18 cellular contexts compared by ENCODE assay signal in genomic region chr3:151962891-151963290, GRCh38.
A peak's percentile ranks its signal among the peaks of the same experiment; 100 is the strongest.
DNase-seq lines count a peak whose midpoint lies in the region; ATAC-seq and TF ChIP-seq lines count a peak whose summit lies in the region.
"Had no signal": no experiment of that assay in that cellular context is flagged by ENCODE, and none has a peak within 500 bp of the region (broad histone marks: within the 10 kb centered on the region; RNA-seq: fewer than 3 reads in every experiment).

No MANE protein-coding gene starts in this region.

- ATAC-seq in aorta (ENCODE audit: low FRiP score) (no peak), gastrocnemius medialis (no peak)
- ATAC-seq: HCT116, HepG2 had no signal

- intact Hi-C loops in uterus (cut with DNase I; ENCODE audit: low total_unique reads) (no loop called here), aorta (cut with DNase I) (no loop called here), gastrocnemius medialis (cut with DNase I; ENCODE audit: low total_unique reads) (no loop called here)

- H3K9me3 ChIP-seq in adipocyte (ENCODE audit: control insufficient read depth, low read length) (no peaks in the 10 kb centered on the region), uterus (no peaks in the 10 kb centered on the region), aorta (ENCODE audit: control insufficient read depth, low read length) (no peaks in the 10 kb centered on the region), gastrocnemius medialis (no peaks in the 10 kb centered on the region)
- H3K9me3 ChIP-seq: BE2C had no signal

- H3K36me3 ChIP-seq in adipocyte (ENCODE audit: control insufficient read depth, insufficient read depth, low read length, severe bottlenecking) = no peaks in the 10 kb centered on the region
- no peaks in the 10 kb centered on the region for H3K36me3 ChIP-seq in uterus
- no peaks in the 10 kb centered on the region for H3K36me3 ChIP-seq in aorta (ENCODE audit: control insufficient read depth in 1 of 2, insufficient read depth in 2 of 2, low read length in 1 of 2)
- no peaks in the 10 kb centered on the region for H3K36me3 ChIP-seq in gastrocnemius medialis
- H3K36me3 ChIP-seq: BE2C had no signal

- no peak overlapping the region for H3K4me3 ChIP-seq in adipocyte (ENCODE audit: low read length)
- no peak overlapping the region for H3K4me3 ChIP-seq in uterus
- H3K4me3 ChIP-seq in aorta (ENCODE audit: low read length in 2 of 2) = no peak overlapping the region
- H3K4me3 ChIP-seq in gastrocnemius medialis = no peak overlapping the region

- no peak for TF ChIP-seq CTCF in uterus (IDR thresholded peaks at IDR 0.05)
- TF ChIP-seq CTCF in gastrocnemius medialis (IDR thresholded peaks at IDR 0.05 in 4 of 5, conservative IDR thresholded peaks at IDR 0.05 in 1 of 5) = no peak

- H3K27me3 ChIP-seq in adipocyte (replicated peaks; ENCODE audit: control insufficient read depth, insufficient read depth, low read length) = no peaks in the 10 kb centered on the region
- no peaks in the 10 kb centered on the region for H3K27me3 ChIP-seq in uterus
- no peaks in the 10 kb centered on the region for H3K27me3 ChIP-seq in aorta (ENCODE audit: control insufficient read depth in 1 of 2, insufficient read depth in 2 of 2, low read length in 1 of 2)
- no peaks in the 10 kb centered on the region for H3K27me3 ChIP-seq in gastrocnemius medialis

- H3K4me1 ChIP-seq in adipocyte (ENCODE audit: control insufficient read depth, insufficient read depth, low read length) (no peaks in the 10 kb centered on the region), uterus (no peaks in the 10 kb centered on the region), aorta (ENCODE audit: control insufficient read depth in 1 of 2, insufficient read depth in 2 of 2, low read length in 2 of 2) (peaks cover 0 to 3% of the 10 kb centered on the region in 2 donors), gastrocnemius medialis (no peaks in the 10 kb centered on the region)
- H3K4me1 ChIP-seq: BE2C, Caco-2 had no signal

- TF ChIP-seq POLR2A in uterus (IDR thresholded peaks at IDR 0.05) = no peak
- TF ChIP-seq POLR2A in gastrocnemius medialis (IDR thresholded peaks at IDR 0.05) = no peak

- DNase-seq in AG08395 (ENCODE audit: low spot score) (peak; percentile 8), EH (ENCODE audit: low read depth) (peak; percentile 44), adipocyte (ENCODE audit: low read depth) (peak; percentile 9), fibroblast of peridontal ligament (ENCODE audit: extremely low read depth) (peak; percentile 54), uterus (no peak), aorta (no peak), gastrocnemius medialis (no peak)
- no peak for DNase-seq in activated CD4-positive, CD25-positive, alpha-beta regulatory T cell treated with anti-CD3 and anti-CD28 coated beads, Interleukin-2, amount 50 U/mL, for 72 hours
- DNase-seq: 8988T; BE2C; Caco-2; CD4-positive, alpha-beta T cell; GDM1; GOT3; H7 had no signal

- H3K9ac ChIP-seq in adipocyte (ENCODE audit: low read length) = no peak overlapping the region

- in situ Hi-C loops in gastrocnemius medialis (cut with MboI; ENCODE audit: low sequenced_read_pairs in 4 of 4) = no loop called here

- H3K27ac ChIP-seq in uterus = no peak overlapping the region
- no peak overlapping the region for H3K27ac ChIP-seq in aorta (ENCODE audit: low read depth in 1 of 2, low read length in 2 of 2)
- no peak overlapping the region for H3K27ac ChIP-seq in gastrocnemius medialis
- H3K27ac ChIP-seq: C4-2B had no signal

Comparison
In these comparisons a context has a peak if more than half of its experiments do, and no peak if none do; other contexts are left out.
1. DNase-seq: peak in AG08395 (single experiment), EH (single experiment), adipocyte (single experiment) and fibroblast of peridontal ligament (single experiment); none in uterus (0 of 2), aorta (0 of 2), activated CD4-positive, CD25-positive, alpha-beta regulatory T cell treated with anti-CD3 and anti-CD28 coated beads, Interleukin-2, amount 50 U/mL, for 72 hours (single experiment) and gastrocnemius medialis (0 of 2).